Comparison of ENCODE assay signal across 1 cellular context in genomic region chr7:101165075-101165957, GRCh38.
TF ChIP-seq lines count a peak whose summit lies in the region.

TSS of gene VGF (minus strand) at chr7:101165569. CDS start at chr7:101164843, 726 bp downstream.

TF ChIP-seq in HepG2, 621 proteins besides CTCF, POLR2A, EP300 and RAD21 (continued from another document and continues in another):
- TF ChIP-seq SIX1 (CRISPR knock-in tag; IDR thresholded peaks at IDR 0.05; ENCODE audit: borderline replicate concordance) (peak; percentile 60; the same call in 1 of the 2 replicates), ELF3 (CRISPR knock-in tag; IDR thresholded peaks at IDR 0.05) (peak; percentile 95), ETS1 (CRISPR knock-in tag; IDR thresholded peaks at IDR 0.05) (peak; percentile 96), MIER3 (CRISPR knock-in tag; IDR thresholded peaks at IDR 0.05; ENCODE audit: borderline replicate concordance) (peak; percentile 94; the same call in 1 of the 2 replicates), ZNF282 (IDR thresholded peaks at IDR 0.05; ENCODE audit: partially characterized antibody) (no peak), ZBTB7A (CRISPR knock-in tag; IDR thresholded peaks at IDR 0.05) (peak; percentile 90), PLSCR1 (CRISPR knock-in tag; IDR thresholded peaks at IDR 0.05; ENCODE audit: borderline replicate concordance) (peak; percentile 98; the same call in 1 of the 2 replicates), ZNF83 (CRISPR knock-in tag; IDR thresholded peaks at IDR 0.05; ENCODE audit: borderline replicate concordance) (peak; percentile 99), ZNF530 (CRISPR knock-in tag; IDR thresholded peaks at IDR 0.05; ENCODE audit: low read depth) (peak; percentile 90), ZNF274 (CRISPR knock-in tag; IDR thresholded peaks at IDR 0.05) (peak; percentile 99), ZNF792 (CRISPR knock-in tag; IDR thresholded peaks at IDR 0.05) (peak; percentile 99), THRA (CRISPR knock-in tag; IDR thresholded peaks at IDR 0.05; ENCODE audit: borderline replicate concordance) (peak; percentile 96), TAF1 (CRISPR knock-in tag; IDR thresholded peaks at IDR 0.05) (peak; percentile 48), TFAP4 (IDR thresholded peaks at IDR 0.05; ENCODE audit: borderline replicate concordance, low read depth) (peak; percentile 70; the same call in 1 of the 2 replicates), GZF1 (CRISPR knock-in tag; IDR thresholded peaks at IDR 0.05) (peak; percentile 93), ZBED4 (CRISPR knock-in tag; IDR thresholded peaks at IDR 0.05; ENCODE audit: borderline replicate concordance) (peak; percentile 98), ZBTB40 (IDR thresholded peaks at IDR 0.05) (no peak), ZBTB40 (CRISPR knock-in tag; IDR thresholded peaks at IDR 0.05) (peak; percentile 89), JARID2 (CRISPR knock-in tag; IDR thresholded peaks at IDR 0.05; ENCODE audit: insufficient replicate concordance) (peak; percentile 90), GFI1 (CRISPR knock-in tag; IDR thresholded peaks at IDR 0.05; ENCODE audit: borderline replicate concordance) (peak; percentile 60; the same call in 1 of the 2 replicates), BRCA1 (CRISPR knock-in tag; IDR thresholded peaks at IDR 0.05) (peak; percentile 99), ZNF563 (CRISPR knock-in tag; IDR thresholded peaks at IDR 0.05) (peak; percentile 100), ZFP91 (CRISPR knock-in tag; IDR thresholded peaks at IDR 0.05; ENCODE audit: borderline replicate concordance) (peak; percentile 82), FLYWCH1 (CRISPR knock-in tag; IDR thresholded peaks at IDR 0.05) (peak; percentile 95; the same call in 1 of the 2 replicates), NCOA5 (CRISPR knock-in tag; IDR thresholded peaks at IDR 0.05) (0 out of 2 replicates have a peak, but pooled peaks have one; percentile 69), ZFY (CRISPR knock-in tag; IDR thresholded peaks at IDR 0.05) (peak; percentile 69), ZNF558 (CRISPR knock-in tag; IDR thresholded peaks at IDR 0.05; ENCODE audit: borderline replicate concordance) (peak; percentile 99; the same call in 1 of the 2 replicates), BORCS8-MEF2B (CRISPR knock-in tag; IDR thresholded peaks at IDR 0.05) (peak; percentile 99), REXO4 (CRISPR knock-in tag; IDR thresholded peaks at IDR 0.05; ENCODE audit: borderline replicate concordance) (peak; percentile 93), ZNF552 (CRISPR knock-in tag; IDR thresholded peaks at IDR 0.05; ENCODE audit: borderline replicate concordance) (peak; percentile 96), ZBTB25 (CRISPR knock-in tag; IDR thresholded peaks at IDR 0.05) (peak; percentile 98), PBX3 (CRISPR knock-in tag; IDR thresholded peaks at IDR 0.05; ENCODE audit: borderline replicate concordance) (peak; percentile 95)
